Comparison of ENCODE assay signal across 11 cellular contexts in genomic region chr16:30376508-30376907, GRCh38. TPM values are rescaled to one million over a fixed set of nuclear protein-coding genes. Genes with fewer than 3 reads are reported as not detected.
A peak's percentile ranks its signal among the peaks of the same experiment; 100 is the strongest.
DNase-seq lines count a peak whose midpoint lies in the region; ATAC-seq, FAIRE-seq and TF ChIP-seq lines count a peak whose summit lies in the region.
"Had no signal": no experiment of that assay in that cellular context is flagged by ENCODE, and none has a peak within 500 bp of the region (broad histone marks: within the 10 kb centered on the region; RNA-seq: fewer than 3 reads in every experiment).

No MANE protein-coding gene starts in this region.

- peak overlapping the region; percentile 48 for H3K27ac Mint-ChIP-seq in activated CD4-positive, alpha-beta T cell treated with anti-CD3 and anti-CD28 coated beads, Interleukin-2, amount 10 ng/mL, durations not matched to agents 24 days and 14 days
- H3K27ac Mint-ChIP-seq in activated CD8-positive, alpha-beta T cell treated with anti-CD3 and anti-CD28 coated beads, Interleukin-2, amount 10 ng/mL, durations not matched to agents 7 days and 5 days, result no peak overlapping the region
- H3K27ac Mint-ChIP-seq in memory B cell, result peak overlapping the region; percentile 98

- H3K4me1 ChIP-seq in suprapubic skin (peaks cover 22% of the 10 kb centered on the region), small intestine (ENCODE audit: control insufficient read depth in 2 of 2, insufficient read depth in 1 of 2, low read depth in 1 of 2, low read length in 1 of 2) (peaks cover 2 to 5% of the 10 kb centered on the region in 2 donors)

- no peak for TF ChIP-seq POLR2A in suprapubic skin (IDR thresholded peaks at IDR 0.05)

- H3K4me1 Mint-ChIP-seq in activated CD4-positive, alpha-beta T cell treated with anti-CD3 and anti-CD28 coated beads, Interleukin-2, amount 10 ng/mL, durations not matched to agents 24 days and 14 days, result peaks cover 42% of the 10 kb centered on the region
- H3K4me1 Mint-ChIP-seq in activated CD8-positive, alpha-beta T cell treated with anti-CD3 and anti-CD28 coated beads, Interleukin-2, amount 10 ng/mL, durations not matched to agents 7 days and 5 days (ENCODE audit: low read depth), result peaks cover 64% of the 10 kb centered on the region
- H3K4me1 Mint-ChIP-seq in memory B cell, result peaks cover 25% of the 10 kb centered on the region

- H3K4me3 Mint-ChIP-seq in activated CD4-positive, alpha-beta T cell treated with anti-CD3 and anti-CD28 coated beads, Interleukin-2, amount 10 ng/mL, durations not matched to agents 24 days and 14 days, result no peak overlapping the region
- peak overlapping the region; percentile 99 for H3K4me3 Mint-ChIP-seq in activated CD8-positive, alpha-beta T cell treated with anti-CD3 and anti-CD28 coated beads, Interleukin-2, amount 10 ng/mL, durations not matched to agents 7 days and 5 days
- no peak overlapping the region for H3K4me3 Mint-ChIP-seq in memory B cell

- POLR2A ChIA-PET in activated CD8-positive, alpha-beta T cell treated with anti-CD3 and anti-CD28 coated beads, Interleukin-2, amount 10 ng/mL, durations not matched to agents 7 days and 5 days (lab: Charles Lee), result interaction anchor here (0.6 to 2.2 kb wide), 3 partner anchors 19 to 469 kb away, joined by 3 to 8 read pairs (median 4); partner anchors contain the start of gene ZNF48

- H3K27me3 ChIP-seq in suprapubic skin, result no peaks in the 10 kb centered on the region
- no peaks in the 10 kb centered on the region for H3K27me3 ChIP-seq in small intestine (ENCODE audit: control insufficient read depth in 2 of 2, insufficient read depth in 2 of 2, low read length in 2 of 2)

- no peaks in the 10 kb centered on the region for H3K36me3 ChIP-seq in suprapubic skin
- no peaks in the 10 kb centered on the region for H3K36me3 ChIP-seq in small intestine (ENCODE audit: control insufficient read depth in 2 of 2, insufficient read depth in 2 of 2, low read length in 2 of 2)

- H3K27ac ChIP-seq in suprapubic skin, result peak overlapping the region; percentile 99
- H3K27ac ChIP-seq in small intestine (ENCODE audit: low read depth in 1 of 2, low read length in 1 of 2), result peak overlapping the region in 1 of 2 donors; percentile 47

- peaks cover 19% of the 10 kb centered on the region for H3K36me3 Mint-ChIP-seq in activated CD4-positive, alpha-beta T cell treated with anti-CD3 and anti-CD28 coated beads, Interleukin-2, amount 10 ng/mL, durations not matched to agents 24 days and 14 days (ENCODE audit: low read depth)
- H3K36me3 Mint-ChIP-seq in activated CD8-positive, alpha-beta T cell treated with anti-CD3 and anti-CD28 coated beads, Interleukin-2, amount 10 ng/mL, durations not matched to agents 7 days and 5 days (ENCODE audit: low read depth), result peaks cover 40% of the 10 kb centered on the region
- H3K36me3 Mint-ChIP-seq in memory B cell, result peaks cover 5% of the 10 kb centered on the region

- H3K27me3 Mint-ChIP-seq in activated CD4-positive, alpha-beta T cell treated with anti-CD3 and anti-CD28 coated beads, Interleukin-2, amount 10 ng/mL, durations not matched to agents 24 days and 14 days, result no peaks in the 10 kb centered on the region
- no peaks in the 10 kb centered on the region for H3K27me3 Mint-ChIP-seq in activated CD8-positive, alpha-beta T cell treated with anti-CD3 and anti-CD28 coated beads, Interleukin-2, amount 10 ng/mL, durations not matched to agents 7 days and 5 days (ENCODE audit: low read depth)
- H3K27me3 Mint-ChIP-seq in memory B cell, result no peaks in the 10 kb centered on the region

- intact Hi-C loops in activated CD4-positive, alpha-beta T cell treated with anti-CD3 and anti-CD28 coated beads, Interleukin-2, amount 10 ng/mL, durations not matched to agents 24 days and 14 days (cut with micrococcal nuclease), result loop anchor here (10.0 kb wide), 1 partner anchor 382 kb away; the partner anchor contains the start of genes HIRIP3 and INO80E

- no peak for FAIRE-seq in small intestine (lab: Jason Lieb, UNC)
- FAIRE-seq: endometrium, keratinocyte had no signal

- TF ChIP-seq EP300 in suprapubic skin (IDR thresholded peaks at IDR 0.05), result no peak

- no peak overlapping the region for H3K4me3 ChIP-seq in suprapubic skin
- no peak overlapping the region for H3K4me3 ChIP-seq in small intestine (ENCODE audit: low read depth in 1 of 2, low read length in 2 of 2)

- WGBS in suprapubic skin, result 97% methylated on average over 5 of the region's 6 CpGs
- 85 to 96% (median 91%) methylated on average over 6 of the region's 6 CpGs for WGBS in small intestine, 3 donors

- H3K9me3 ChIP-seq in suprapubic skin, result no peaks in the 10 kb centered on the region
- H3K9me3 ChIP-seq in small intestine (ENCODE audit: control insufficient read depth, low read depth), result no peaks in the 10 kb centered on the region

- H3K9me3 Mint-ChIP-seq in activated CD4-positive, alpha-beta T cell treated with anti-CD3 and anti-CD28 coated beads, Interleukin-2, amount 10 ng/mL, durations not matched to agents 24 days and 14 days, result no peaks in the 10 kb centered on the region
- H3K9me3 Mint-ChIP-seq in activated CD8-positive, alpha-beta T cell treated with anti-CD3 and anti-CD28 coated beads, Interleukin-2, amount 10 ng/mL, durations not matched to agents 7 days and 5 days (ENCODE audit: insufficient read depth), result no peaks in the 10 kb centered on the region
- no peaks in the 10 kb centered on the region for H3K9me3 Mint-ChIP-seq in memory B cell

- no peak for DNase-seq in activated CD4-positive, alpha-beta T cell treated with anti-CD3 and anti-CD28 coated beads, Interleukin-2, amount 10 ng/mL, durations not matched to agents 24 days and 14 days
- DNase-seq in activated CD4-positive, alpha-beta T cell treated with anti-CD3 and anti-CD28 coated beads, Interleukin-2, amount 50 U/mL, for 1 hour, result no peak
- no peak for DNase-seq in activated CD8-positive, alpha-beta T cell treated with anti-CD3 and anti-CD28 coated beads, Interleukin-2, amount 10 ng/mL, durations not matched to agents 7 days and 5 days
- DNase-seq in memory B cell (ENCODE audit: low spot score in 2 of 2), result no peak
- DNase-seq in suprapubic skin (ENCODE audit: low spot score in 2 of 2), result peak in 1 of 2 donors; percentile 62
- DNase-seq in activated CD4-positive, CD25-positive, alpha-beta regulatory T cell (lab: John Stamatoyannopoulos, UW), result no peak
- no peak for DNase-seq in small intestine

- TF ChIP-seq CTCF in suprapubic skin (IDR thresholded peaks at IDR 0.05), result no peak

- ATAC-seq in activated CD8-positive, alpha-beta T cell treated with anti-CD3 and anti-CD28 coated beads, Interleukin-2, amount 10 ng/mL, durations not matched to agents 7 days and 5 days, result no peak
- ATAC-seq in memory B cell (ENCODE audit: low read depth), result no peak
- no peak for ATAC-seq in GM21447 (IDR thresholded peaks at IDR 0.05; ENCODE audit: unreplicated experiment)

- CTCF ChIA-PET in activated CD8-positive, alpha-beta T cell treated with anti-CD3 and anti-CD28 coated beads, Interleukin-2, amount 10 ng/mL, durations not matched to agents 7 days and 5 days (lab: Charles Lee), result interaction anchor here (1.1 kb wide), 1 partner anchor 35 kb away, joined by 3 read pairs; no protein-coding TSS in a partner anchor

RNA-seq across cellular contexts. Expression of gene MYL11, which starts 1.9 kb away (rescaled TPM):
- 1.0 and 1.3 TPM in 2 replicates for total RNA-seq in activated CD4-positive, alpha-beta T cell treated with anti-CD3 and anti-CD28 coated beads, Interleukin-2, amount 10 ng/mL, durations not matched to agents 24 days and 14 days
- total RNA-seq in activated CD8-positive, alpha-beta T cell treated with anti-CD3 and anti-CD28 coated beads, Interleukin-2, amount 10 ng/mL, durations not matched to agents 7 days and 5 days, result 1 to 10 TPM in 1 of 2 experiments, not detected in 1; 1.3 TPM
- total RNA-seq in suprapubic skin, result not detected
- polyA plus RNA-seq in small intestine, result 1 to 10 TPM in 1 of 3 donors, under 1 TPM in 1, not detected in 1; 0.82 to 1.9 TPM
- total RNA-seq: HT-29 had no signal
- polyA plus RNA-seq: keratinocyte had no signal

RNA-seq across cellular contexts. Expression of gene SEPTIN1, which starts 5.9 kb away (rescaled TPM):
- 162 and 163 TPM in 2 replicates for total RNA-seq in activated CD4-positive, alpha-beta T cell treated with anti-CD3 and anti-CD28 coated beads, Interleukin-2, amount 10 ng/mL, durations not matched to agents 24 days and 14 days
- 100 to 1,000 TPM; 321 to 342 TPM for total RNA-seq in activated CD8-positive, alpha-beta T cell treated with anti-CD3 and anti-CD28 coated beads, Interleukin-2, amount 10 ng/mL, durations not matched to agents 7 days and 5 days
- 1 to 10 TPM in 2 of 4 donors, under 1 TPM in 1, not detected in 1; 0.52 to 2.3 (median 1.3) TPM for total RNA-seq in suprapubic skin
- 10 to 100 TPM in 1 of 3 donors, 1 to 10 TPM in 2; 5.6 to 21.1 (median 7.2) TPM for polyA plus RNA-seq in small intestine
- total RNA-seq: HT-29 had no signal
- polyA plus RNA-seq: keratinocyte had no signal

RNA-seq across cellular contexts. Expression of gene TBC1D10B, which starts 6.2 kb away (rescaled TPM):
- total RNA-seq in activated CD4-positive, alpha-beta T cell treated with anti-CD3 and anti-CD28 coated beads, Interleukin-2, amount 10 ng/mL, durations not matched to agents 24 days and 14 days, result 68.9 TPM in 2 replicates
- total RNA-seq in activated CD8-positive, alpha-beta T cell treated with anti-CD3 and anti-CD28 coated beads, Interleukin-2, amount 10 ng/mL, durations not matched to agents 7 days and 5 days, result 10 to 100 TPM; 75.4 to 75.7 TPM
- 10 to 100 TPM; 34.4 to 43.2 (median 38.4) TPM for total RNA-seq in suprapubic skin
- 10 to 100 TPM; 30.8 to 46.1 (median 43.0) TPM for polyA plus RNA-seq in small intestine

RNA-seq across cellular contexts. Expression of gene ZNF48, which starts 18.7 kb away (rescaled TPM):
- 16.5 and 18.3 TPM in 2 replicates for total RNA-seq in activated CD4-positive, alpha-beta T cell treated with anti-CD3 and anti-CD28 coated beads, Interleukin-2, amount 10 ng/mL, durations not matched to agents 24 days and 14 days
- 10 to 100 TPM; 13.5 to 13.8 TPM for total RNA-seq in activated CD8-positive, alpha-beta T cell treated with anti-CD3 and anti-CD28 coated beads, Interleukin-2, amount 10 ng/mL, durations not matched to agents 7 days and 5 days
- 10 to 100 TPM in 1 of 4 donors, 1 to 10 TPM in 3; 6.3 to 12.1 (median 8.1) TPM for total RNA-seq in suprapubic skin
- 1 to 10 TPM; 1.6 to 7.0 (median 1.8) TPM for polyA plus RNA-seq in small intestine

RNA-seq across cellular contexts. Expression of gene CD2BP2, which starts 21.4 kb away (rescaled TPM):
- total RNA-seq in activated CD4-positive, alpha-beta T cell treated with anti-CD3 and anti-CD28 coated beads, Interleukin-2, amount 10 ng/mL, durations not matched to agents 24 days and 14 days, result 80.5 and 93.2 TPM in 2 replicates
- total RNA-seq in activated CD8-positive, alpha-beta T cell treated with anti-CD3 and anti-CD28 coated beads, Interleukin-2, amount 10 ng/mL, durations not matched to agents 7 days and 5 days, result 10 to 100 TPM; 62.7 to 67.5 TPM
- 10 to 100 TPM; 21.6 to 34.9 (median 27.7) TPM for total RNA-seq in suprapubic skin
- polyA plus RNA-seq in small intestine, result 10 to 100 TPM; 30.0 to 43.5 (median 36.6) TPM

Comparison
In these comparisons a context has a peak if more than half of its experiments do, and no peak if none do; other contexts are left out.
1. RNA of gene SEPTIN1, which starts 5.9 kb away (total RNA-seq): 321 to 342 TPM in activated CD8-positive, alpha-beta T cell treated with anti-CD3 and anti-CD28 coated beads, Interleukin-2, amount 10 ng/mL, durations not matched to agents 7 days and 5 days and 162 to 163 TPM in activated CD4-positive, alpha-beta T cell treated with anti-CD3 and anti-CD28 coated beads, Interleukin-2, amount 10 ng/mL, durations not matched to agents 24 days and 14 days; 0.52 to 2.3 TPM in suprapubic skin; every median in the first group is over 10 times any median in the second.